In the genomic region with DNA sequence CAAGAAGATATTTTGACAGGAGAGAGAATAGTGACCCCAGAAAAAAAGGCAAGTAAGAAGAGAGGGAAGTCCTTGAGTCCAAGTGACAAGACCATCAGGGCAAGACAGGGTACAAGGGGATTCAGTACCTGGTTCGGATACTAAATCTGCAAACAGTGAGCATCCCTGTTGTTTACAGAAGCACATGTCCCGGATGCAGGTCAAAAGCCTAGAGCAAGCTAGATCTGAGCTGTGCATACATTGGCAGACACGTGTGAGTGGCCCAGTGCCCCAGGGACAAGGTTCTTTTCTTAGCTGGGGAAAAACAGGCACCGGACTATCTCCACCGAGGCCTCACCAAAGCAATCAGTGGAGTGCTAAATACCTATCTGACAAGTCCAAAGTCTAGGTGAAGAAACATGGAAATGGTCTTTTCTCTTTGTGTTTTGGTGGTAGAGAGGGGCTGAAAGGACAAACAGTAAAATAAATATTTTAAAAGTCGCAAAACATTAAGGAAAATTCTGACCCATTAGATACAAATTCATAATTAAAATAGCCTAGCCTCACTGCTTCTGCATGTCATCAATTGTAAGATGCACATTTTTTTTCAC, we compare ENCODE assay signal across 32 cellular contexts.
"Had no signal": no experiment of that assay in that cellular context is flagged by ENCODE, and none has a peak within 500 bp of the region (broad histone marks: within the 10 kb centered on the region; RNA-seq: fewer than 3 reads in every experiment).

No MANE protein-coding gene starts in this region.

- H3K27ac ChIP-seq: ascending aorta, cardiac muscle cell, RWPE1, WERI-Rb-1 had no signal

- H3K27ac Mint-ChIP-seq: activated CD4-positive, alpha-beta T cell treated with anti-CD3 and anti-CD28 coated beads, Interleukin-2, amount 10 ng/mL, durations not matched to agents 24 days and 14 days; activated CD8-positive, alpha-beta T cell treated with anti-CD3 and anti-CD28 coated beads for 36 hours; activated naive CD8-positive, alpha-beta T cell treated with anti-CD3 and anti-CD28 coated beads, Interleukin-2, amount 10 ng/mL, durations not matched to agents 7 days and 5 days; activated T-cell treated with anti-CD3 and anti-CD28 coated beads, Interleukin-2, amount 50 U/mL, for 72 hours; activated T-helper 17 cell treated with anti-CD3 and anti-CD28 coated beads, Interleukin-2, amount 50 U/mL, for 72 hours had no signal

- H3K27me3 Mint-ChIP-seq: activated CD4-positive, alpha-beta T cell treated with anti-CD3 and anti-CD28 coated beads, Interleukin-2, amount 10 ng/mL, durations not matched to agents 24 days and 14 days; activated CD8-positive, alpha-beta T cell treated with anti-CD3 and anti-CD28 coated beads for 36 hours had no signal

- H3K27me3 ChIP-seq: ascending aorta, cardiac muscle cell had no signal

- H3K4me3 Mint-ChIP-seq: activated CD4-positive, alpha-beta T cell treated with anti-CD3 and anti-CD28 coated beads, Interleukin-2, amount 10 ng/mL, durations not matched to agents 24 days and 14 days; activated CD8-positive, alpha-beta T cell treated with anti-CD3 and anti-CD28 coated beads for 36 hours; activated naive CD8-positive, alpha-beta T cell treated with anti-CD3 and anti-CD28 coated beads, Interleukin-2, amount 10 ng/mL, durations not matched to agents 7 days and 5 days; activated T-cell treated with anti-CD3 and anti-CD28 coated beads, Interleukin-2, amount 50 U/mL, for 72 hours; activated T-helper 17 cell treated with anti-CD3 and anti-CD28 coated beads, Interleukin-2, amount 50 U/mL, for 72 hours; central memory CD8-positive, alpha-beta T cell had no signal

- DNase-seq: activated CD4-positive, alpha-beta T cell treated with anti-CD3 and anti-CD28 coated beads, Interleukin-2, amount 10 ng/mL, durations not matched to agents 24 days and 14 days; activated CD4-positive, alpha-beta T cell treated with anti-CD3 and anti-CD28 coated beads, Interleukin-2, amount 50 U/mL, for 4 hours; activated CD8-positive, alpha-beta T cell treated with anti-CD3 and anti-CD28 coated beads for 36 hours; activated effector memory CD4-positive, alpha-beta T cell treated with anti-CD3 and anti-CD28 coated beads, Interleukin-2, amount 50 U/mL, for 16 hours; activated naive CD4-positive, alpha-beta T cell; activated naive CD4-positive, alpha-beta T cell treated with anti-CD3 and anti-CD28 coated beads, Interleukin-2, amount 50 U/mL, for 16 hours; activated naive CD8-positive, alpha-beta T cell treated with anti-CD3 and anti-CD28 coated beads, Interleukin-2, amount 10 ng/mL, durations not matched to agents 7 days and 5 days; activated T-cell treated with anti-CD3 and anti-CD28 coated beads, Interleukin-2, amount 50 U/mL, for 1 hour; activated T-cell treated with anti-CD3 and anti-CD28 coated beads, Interleukin-2, amount 50 U/mL, for 72 hours; amygdala; MM.1S; MV-4-11; NCI-H1092; NCI-H1436 treated with DMSO at 0.1 percent for 48 hours; NCI-H1694 treated with DMSO at 0.1 percent for 48 hours; NCI-H2029; NCI-H345; NCI-H524 treated with DMSO at 0.1 percent for 48 hours; NCI-H748 treated with DMSO at 0.1 percent for 48 hours; NK-92 treated with Interleukin-12 subunit alpha and Interleukin-12 subunit beta, amount 100 ng/mL, for 24 hours; PC-3; Right ventricle myocardium superior; SW 1271; T-helper 1 cell; T-helper 2 cell; T-helper 9 cell; WERI-Rb-1 had no signal

- H3K4me1 Mint-ChIP-seq: activated CD4-positive, alpha-beta T cell treated with anti-CD3 and anti-CD28 coated beads, Interleukin-2, amount 10 ng/mL, durations not matched to agents 24 days and 14 days; activated naive CD8-positive, alpha-beta T cell treated with anti-CD3 and anti-CD28 coated beads, Interleukin-2, amount 10 ng/mL, durations not matched to agents 7 days and 5 days; activated T-helper 17 cell treated with anti-CD3 and anti-CD28 coated beads, Interleukin-2, amount 50 U/mL, for 72 hours; central memory CD8-positive, alpha-beta T cell had no signal

- H3K4me1 ChIP-seq: ascending aorta had no signal

- H3K9me3 Mint-ChIP-seq: activated CD4-positive, alpha-beta T cell treated with anti-CD3 and anti-CD28 coated beads, Interleukin-2, amount 10 ng/mL, durations not matched to agents 24 days and 14 days; activated CD8-positive, alpha-beta T cell treated with anti-CD3 and anti-CD28 coated beads for 36 hours; activated naive CD8-positive, alpha-beta T cell treated with anti-CD3 and anti-CD28 coated beads, Interleukin-2, amount 10 ng/mL, durations not matched to agents 7 days and 5 days; activated T-cell treated with anti-CD3 and anti-CD28 coated beads, Interleukin-2, amount 50 U/mL, for 72 hours; activated T-helper 17 cell treated with anti-CD3 and anti-CD28 coated beads, Interleukin-2, amount 50 U/mL, for 72 hours; central memory CD8-positive, alpha-beta T cell had no signal

- H3K4me3 ChIP-seq: ascending aorta, cardiac muscle cell had no signal

- H3K36me3 Mint-ChIP-seq: activated naive CD8-positive, alpha-beta T cell treated with anti-CD3 and anti-CD28 coated beads, Interleukin-2, amount 10 ng/mL, durations not matched to agents 7 days and 5 days had no signal

- H3K9me3 ChIP-seq: ascending aorta had no signal

- ATAC-seq: activated CD8-positive, alpha-beta T cell treated with anti-CD3 and anti-CD28 coated beads for 36 hours; activated T-cell treated with anti-CD3 and anti-CD28 coated beads, Interleukin-2, amount 50 U/mL, for 72 hours; activated T-helper 17 cell treated with anti-CD3 and anti-CD28 coated beads, Interleukin-2, amount 50 U/mL, for 72 hours; PC-3 had no signal

- H3K36me3 ChIP-seq: ascending aorta, cardiac muscle cell, WERI-Rb-1 had no signal
